In the genomic region with DNA sequence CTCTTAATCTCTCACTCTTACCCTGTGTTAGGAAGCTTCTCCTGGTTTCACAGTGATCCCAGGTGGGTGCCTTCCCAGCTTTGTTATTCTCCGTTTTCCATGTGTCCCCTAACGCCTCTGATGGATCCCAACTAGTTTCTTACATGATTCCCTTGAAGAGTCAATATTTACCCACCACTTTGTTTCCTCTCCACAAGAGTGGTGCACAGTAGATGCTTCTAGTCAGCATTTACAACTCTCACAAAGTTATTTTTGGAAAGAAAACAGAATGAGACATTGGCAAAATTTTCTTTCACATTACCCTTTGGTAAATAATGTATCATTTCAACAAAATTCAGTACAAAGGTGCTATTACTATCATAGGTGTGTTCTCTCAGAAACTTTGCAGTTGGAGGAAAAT, we compare ENCODE assay signal across 24 cellular contexts.
DNase-seq lines count a peak whose midpoint lies in the region; ATAC-seq and TF ChIP-seq lines count a peak whose summit lies in the region.
"Had no signal": no experiment of that assay in that cellular context is flagged by ENCODE, and none has a peak within 500 bp of the region (broad histone marks: within the 10 kb centered on the region; RNA-seq: fewer than 3 reads in every experiment).

No MANE protein-coding gene starts in this region.

- H3K79me2 ChIP-seq in GM23338 (replicated peaks; ENCODE audit: insufficient read depth) = no peaks in the 10 kb centered on the region

- no peaks in the 10 kb centered on the region; the same call in 1 of the 2 replicates for H3K4me1 ChIP-seq in GM23338 (ENCODE audit: insufficient read depth)
- H3K4me1 ChIP-seq: BE2C had no signal

- H3K4me1 Mint-ChIP-seq in GM23338 = no peaks in the 10 kb centered on the region
- H3K4me1 Mint-ChIP-seq in nephron progenitor cell = peaks cover 32% of the 10 kb centered on the region
- H3K4me1 Mint-ChIP-seq: CD14-positive monocyte; CD8-positive, alpha-beta memory T cell had no signal

- H3K4me3 Mint-ChIP-seq in GM23338 (no peak overlapping the region), nephron progenitor cell (no peak overlapping the region)
- H3K4me3 Mint-ChIP-seq: CD14-positive monocyte; CD8-positive, alpha-beta memory T cell had no signal

- H3K36me3 Mint-ChIP-seq in GM23338 (ENCODE audit: low read depth) = no peaks in the 10 kb centered on the region; the same call in 2 of the 3 replicates
- H3K36me3 Mint-ChIP-seq in nephron progenitor cell (ENCODE audit: low read depth) = peaks cover 13% of the 10 kb centered on the region
- H3K36me3 Mint-ChIP-seq: CD14-positive monocyte; CD8-positive, alpha-beta memory T cell had no signal

- no peak overlapping the region for H3K4me3 ChIP-seq in GM23338

- H3F3A ChIP-seq in GM23338 (replicated peaks; ENCODE audit: low read depth) = no peaks in the 10 kb centered on the region

- no peak overlapping the region for H3K4me2 ChIP-seq in GM23338

- TF ChIP-seq CTCF in GM23338 (conservative IDR thresholded peaks at IDR 0.05; ENCODE audit: low read depth in 2 of 2) (no peak), nephron progenitor cell (IDR thresholded peaks at IDR 0.05) (no peak)

- no peak for ATAC-seq in GM23338
- ATAC-seq: Panc1 had no signal

- H4K20me1 ChIP-seq in GM23338 (replicated peaks; ENCODE audit: insufficient read depth) = no peaks in the 10 kb centered on the region

- H3K9me2 ChIP-seq in GM23338 (ENCODE audit: insufficient read depth) = 0 out of 2 replicates have a peak, but pooled peaks cover 2% of the 10 kb centered on the region

- H3K27ac ChIP-seq in GM23338 (ENCODE audit: low read depth) = no peak overlapping the region
- H3K27ac ChIP-seq: RWPE1 had no signal

- H3K36me3 ChIP-seq in GM23338 (ENCODE audit: insufficient read depth) = no peaks in the 10 kb centered on the region
- H3K36me3 ChIP-seq: BE2C had no signal

- H3K27ac Mint-ChIP-seq in GM23338 (no peak overlapping the region), nephron progenitor cell (peak overlapping the region; percentile 80)
- H3K27ac Mint-ChIP-seq: CD14-positive monocyte; CD8-positive, alpha-beta memory T cell had no signal

- 0 out of 2 replicates have a peak overlapping the region, but pooled peaks have one; percentile 34 for H2AFZ ChIP-seq in GM23338

- DNase-seq in DMS53 (lab: John Stamatoyannopoulos, UW) (peak; percentile 31), DMS53 treated with DMSO at 0.1 percent for 48 hours (lab: John Stamatoyannopoulos, UW; ENCODE audit: unreplicated experiment) (no peak), GM23338 (ENCODE audit: low spot score) (no peak), NCI-H345 treated with DMSO at 0.1 percent for 48 hours (lab: John Stamatoyannopoulos, UW; ENCODE audit: unreplicated experiment) (peak; percentile 11), nephron progenitor cell (no peak), Kasumi-1 (lab: John Stamatoyannopoulos, UW) (no peak), NCI-H1930 (lab: John Stamatoyannopoulos, UW) (no peak)
- DNase-seq in effector CD4-positive, alpha-beta T cell = no peak
- DNase-seq: 8988T; ACHN; BE2C; CD8-positive, alpha-beta memory T cell; DMS 273 treated with DMSO at 0.1 percent for 48 hours; H7; NCI-H1092; NCI-H1417 treated with DMSO at 0.1 percent for 48 hours; NCI-H187; NCI-H2107; NCI-H524 treated with DMSO at 0.1 percent for 48 hours; SHP77; T-helper 1 cell had no signal

- H3K9me3 Mint-ChIP-seq in GM23338 (no peaks in the 10 kb centered on the region), nephron progenitor cell (peaks cover 16% of the 10 kb centered on the region)

- no peaks in the 10 kb centered on the region for H3K27me3 ChIP-seq in GM23338 (ENCODE audit: insufficient read depth)
- H3K27me3 ChIP-seq: BE2C had no signal

- peaks cover 1% of the 10 kb centered on the region for H3K27me3 Mint-ChIP-seq in GM23338 (ENCODE audit: insufficient read depth, low read depth, poor library complexity)
- H3K27me3 Mint-ChIP-seq in nephron progenitor cell (ENCODE audit: low read depth, poor library complexity) = no peaks in the 10 kb centered on the region
- H3K27me3 Mint-ChIP-seq: CD8-positive, alpha-beta memory T cell had no signal

TF ChIP-seq in GM23338, 12 proteins besides CTCF, POLR2A, EP300 and RAD21 (continues in another document):
- TF ChIP-seq EZH2phosphoT487 (IDR thresholded peaks at IDR 0.05; ENCODE audit: unreplicated experiment) (no peak), NANOG (IDR thresholded peaks at IDR 0.05; ENCODE audit: borderline replicate concordance) (no peak), REST (IDR thresholded peaks at IDR 0.05; ENCODE audit: unreplicated experiment) (no peak), JUNB (IDR thresholded peaks at IDR 0.05; ENCODE audit: unreplicated experiment) (no peak), CREB1 (CRISPR knock-in tag; IDR thresholded peaks at IDR 0.05; ENCODE audit: low read depth) (no peak), EZH2 (IDR thresholded peaks at IDR 0.05; ENCODE audit: low read depth, unreplicated experiment) (no peak), ZNF331 (CRISPR knock-in tag; IDR thresholded peaks at IDR 0.05; ENCODE audit: low read depth) (no peak)

Comparison
In these comparisons a context has a peak if more than half of its experiments do, and no peak if none do; other contexts are left out.
1. DNase-seq: peak in DMS53 (single experiment) and NCI-H345 treated with DMSO at 0.1 percent for 48 hours (single experiment); none in DMS53 treated with DMSO at 0.1 percent for 48 hours (single experiment), GM23338 (single experiment), nephron progenitor cell (single experiment), Kasumi-1 (0 of 2), NCI-H1930 (0 of 2) and effector CD4-positive, alpha-beta T cell (single experiment).